ENCODE assay signal across 9 cellular contexts in genomic region chr2:88329815-88330603, GRCh38.
DNase-seq lines count a peak whose midpoint lies in the region; ATAC-seq and TF ChIP-seq lines count a peak whose summit lies in the region.
"Had no signal": no experiment of that assay in that cellular context is flagged by ENCODE, and none has a peak within 500 bp of the region (broad histone marks: within the 10 kb centered on the region; RNA-seq: fewer than 3 reads in every experiment).

No MANE protein-coding gene starts in this region.

- H3K4me3 Mint-ChIP-seq in activated naive CD4-positive, alpha-beta T cell treated with anti-CD3 and anti-CD28 coated beads for 36 hours: no peak overlapping the region
- no peak overlapping the region for H3K4me3 Mint-ChIP-seq in neural crest cell
- no peak overlapping the region for H3K4me3 Mint-ChIP-seq in activated T-helper 17 cell treated with anti-CD3 and anti-CD28 coated beads, Interleukin-2, amount 50 U/mL, for 72 hours
- no peak overlapping the region for H3K4me3 Mint-ChIP-seq in T-cell

- H3K27me3 ChIP-seq in NT2/D1 (ENCODE audit: insufficient read depth, insufficient read length): peaks cover 12% of the 10 kb centered on the region

- no peak overlapping the region for H3K4me3 ChIP-seq in NT2/D1 (ENCODE audit: insufficient read length, low read depth)
- H3K4me3 ChIP-seq: lower lobe of right lung had no signal

- TF ChIP-seq CTCF in neural crest cell (conservative IDR thresholded peaks at IDR 0.05): no peak

- no peaks in the 10 kb centered on the region for H3K9me3 ChIP-seq in NT2/D1 (ENCODE audit: insufficient read depth, low read length)
- H3K9me3 ChIP-seq: lower lobe of right lung had no signal

- peaks cover 6% of the 10 kb centered on the region for H3K4me1 Mint-ChIP-seq in activated naive CD4-positive, alpha-beta T cell treated with anti-CD3 and anti-CD28 coated beads for 36 hours (ENCODE audit: low read depth)
- H3K4me1 Mint-ChIP-seq in neural crest cell (peaks cover 25% of the 10 kb centered on the region), T-cell (no peaks in the 10 kb centered on the region)
- H3K4me1 Mint-ChIP-seq in activated T-helper 17 cell treated with anti-CD3 and anti-CD28 coated beads, Interleukin-2, amount 50 U/mL, for 72 hours: no peaks in the 10 kb centered on the region

- in situ Hi-C loops in KBM-7 (cut with MboI; ENCODE audit: low pct_unique_long_range_greater_than_20kb, low sequenced_read_pairs): no loop called here

- ATAC-seq in HG03175 (IDR thresholded peaks at IDR 0.05; ENCODE audit: unreplicated experiment) (peak; percentile 81), T-cell (replicated peaks in 1 of 4) (no peak)
- ATAC-seq in activated T-helper 17 cell treated with anti-CD3 and anti-CD28 coated beads, Interleukin-2, amount 50 U/mL, for 72 hours (replicated peaks): no peak

- peaks cover 21% of the 10 kb centered on the region for H3K27me3 Mint-ChIP-seq in activated naive CD4-positive, alpha-beta T cell treated with anti-CD3 and anti-CD28 coated beads for 36 hours (ENCODE audit: low read depth)
- H3K27me3 Mint-ChIP-seq in neural crest cell (ENCODE audit: low read depth) (peaks cover 3% of the 10 kb centered on the region), T-cell (peaks cover 14 to 33% of the 10 kb centered on the region in 2 donors)
- peaks cover 38% of the 10 kb centered on the region for H3K27me3 Mint-ChIP-seq in activated T-helper 17 cell treated with anti-CD3 and anti-CD28 coated beads, Interleukin-2, amount 50 U/mL, for 72 hours

- DNase-seq in activated naive CD4-positive, alpha-beta T cell treated with anti-CD3 and anti-CD28 coated beads for 36 hours: peak; percentile 13
- DNase-seq in activated naive CD4-positive, alpha-beta T cell treated with Interleukin-2 at 50 U/mL for 16 hours: no peak
- DNase-seq in NT2/D1 (ENCODE audit: low read depth, low spot score) (peak; percentile 95), neural crest cell (ENCODE audit: low read depth, low spot score) (peak; percentile 13), KBM-7 (no peak), T-cell (no peak)
- DNase-seq: lower lobe of right lung had no signal

- H3K36me3 Mint-ChIP-seq in activated naive CD4-positive, alpha-beta T cell treated with anti-CD3 and anti-CD28 coated beads for 36 hours (ENCODE audit: low read depth): no peaks in the 10 kb centered on the region
- H3K36me3 Mint-ChIP-seq in neural crest cell (ENCODE audit: low read depth) (no peaks in the 10 kb centered on the region), T-cell (no peaks in the 10 kb centered on the region)
- H3K36me3 Mint-ChIP-seq in activated T-helper 17 cell treated with anti-CD3 and anti-CD28 coated beads, Interleukin-2, amount 50 U/mL, for 72 hours (ENCODE audit: low read depth): no peaks in the 10 kb centered on the region

- peaks cover 2% of the 10 kb centered on the region for H3K4me1 ChIP-seq in NT2/D1 (ENCODE audit: insufficient read depth, insufficient read length)
- H3K4me1 ChIP-seq: lower lobe of right lung had no signal

- intact Hi-C loops in activated naive CD4-positive, alpha-beta T cell treated with anti-CD3 and anti-CD28 coated beads for 36 hours (cut with micrococcal nuclease): no loop called here

- H3K9ac ChIP-seq in NT2/D1 (ENCODE audit: insufficient read length, low read depth): no peak overlapping the region

- H3K9me3 Mint-ChIP-seq in activated naive CD4-positive, alpha-beta T cell treated with anti-CD3 and anti-CD28 coated beads for 36 hours: no peaks in the 10 kb centered on the region
- H3K9me3 Mint-ChIP-seq in neural crest cell (no peaks in the 10 kb centered on the region), T-cell (no peaks in the 10 kb centered on the region)
- H3K9me3 Mint-ChIP-seq in activated T-helper 17 cell treated with anti-CD3 and anti-CD28 coated beads, Interleukin-2, amount 50 U/mL, for 72 hours: no peaks in the 10 kb centered on the region

- no peaks in the 10 kb centered on the region for H3K36me3 ChIP-seq in NT2/D1 (ENCODE audit: insufficient read depth, insufficient read length, low read length)
- H3K36me3 ChIP-seq: lower lobe of right lung had no signal

- CTCF ChIA-PET in activated naive CD4-positive, alpha-beta T cell treated with anti-CD3 and anti-CD28 coated beads for 36 hours (lab: Charles Lee): no interaction called here
- CTCF ChIA-PET in T-cell (lab: Charles Lee): no interaction called here

- no peak overlapping the region for H3K27ac Mint-ChIP-seq in activated naive CD4-positive, alpha-beta T cell treated with anti-CD3 and anti-CD28 coated beads for 36 hours
- H3K27ac Mint-ChIP-seq in neural crest cell (ENCODE audit: unreplicated experiment) (peak overlapping the region; percentile 89), T-cell (no peak overlapping the region)
- no peak overlapping the region for H3K27ac Mint-ChIP-seq in activated T-helper 17 cell treated with anti-CD3 and anti-CD28 coated beads, Interleukin-2, amount 50 U/mL, for 72 hours

- POLR2A ChIA-PET in T-cell (lab: Charles Lee): no interaction called here

Comparison
In these comparisons a context has a peak if more than half of its experiments do, and no peak if none do; other contexts are left out.
1. DNase-seq: peak in activated naive CD4-positive, alpha-beta T cell treated with anti-CD3 and anti-CD28 coated beads for 36 hours (single experiment), NT2/D1 (single experiment) and neural crest cell (single experiment); none in activated naive CD4-positive, alpha-beta T cell treated with Interleukin-2 at 50 U/mL for 16 hours (single experiment), KBM-7 (single experiment) and T-cell (0 of 34).